8 cellular contexts compared by ENCODE assay signal in the genomic region with DNA sequence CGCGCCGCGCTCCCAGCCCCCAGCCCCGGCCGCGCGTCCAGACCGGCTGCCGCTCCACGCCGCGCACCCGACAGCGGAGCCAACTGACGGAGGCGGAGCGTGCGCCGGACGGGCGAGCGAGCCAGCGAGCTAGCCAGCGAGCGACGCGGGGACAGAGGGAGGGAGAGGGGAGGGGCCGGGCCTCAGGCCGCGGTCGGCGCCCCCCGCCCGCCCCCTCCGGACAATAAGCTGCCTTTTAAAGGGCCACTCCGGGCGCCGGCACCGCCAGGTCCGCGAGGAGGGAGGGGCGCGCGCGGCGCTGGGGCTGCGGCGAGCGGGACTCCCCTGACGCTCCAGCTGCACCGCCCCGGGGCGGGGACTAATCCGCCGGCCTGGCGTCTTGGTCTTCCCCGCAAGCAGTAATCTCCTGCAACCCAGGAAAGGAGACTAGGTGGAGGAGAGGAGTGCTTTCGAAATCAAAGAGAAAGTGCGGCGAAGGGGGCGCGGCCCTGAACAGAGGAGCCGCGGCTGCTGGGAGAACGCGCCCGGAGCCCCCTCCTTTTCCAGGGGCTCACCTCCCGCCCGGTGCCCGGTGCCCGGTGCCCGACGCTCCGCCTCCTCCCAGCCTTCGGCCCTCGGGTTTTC. TPM values are rescaled to one million over a fixed set of nuclear protein-coding genes. Genes with fewer than 3 reads are reported as not detected.
DNase-seq lines count a peak whose midpoint lies in the region; ATAC-seq and TF ChIP-seq lines count a peak whose summit lies in the region.

Gene BIN1 (minus strand): TSS at position 157 of the 624 bp plus-strand sequence. CDS start 211 bp downstream, outside the sequence.

- no peaks in the 10 kb centered on the region for H3K36me3 ChIP-seq in MM.1S (replicated peaks; ENCODE audit: insufficient read depth, low read length)
- no peaks in the 10 kb centered on the region for H3K36me3 ChIP-seq in right atrium auricular region
- H3K36me3 ChIP-seq in psoas muscle (ENCODE audit: insufficient read depth in 1 of 2, low read depth in 1 of 2) = no peaks in the 10 kb centered on the region
- H3K36me3 ChIP-seq in urinary bladder (ENCODE audit: insufficient read depth) = no peaks in the 10 kb centered on the region

- H3K4me1 Mint-ChIP-seq in T-helper 17 cell = peaks cover 10% of the 10 kb centered on the region

- DNase-seq in GM04504 (ENCODE audit: low read depth) (peak; percentile 75), HCEC 1CT (peak; percentile 64), MM.1S (peak; percentile 91), T-helper 17 cell (peak in 2 of 3 donors; percentile 59 to 60), anterior cingulate cortex (lab: John Stamatoyannopoulos, UW) (peak; percentile 35 to 97 (median 88)), right atrium auricular region (ENCODE audit: low spot score) (peak; percentile 79), psoas muscle (peak; percentile 96)

- H3K9me3 ChIP-seq in MM.1S (replicated peaks; ENCODE audit: insufficient read depth, low read length) (no peaks in the 10 kb centered on the region), T-helper 17 cell (ENCODE audit: control insufficient read depth, low read length, poor library complexity, severe bottlenecking) (no peaks in the 10 kb centered on the region), right atrium auricular region (no peaks in the 10 kb centered on the region), psoas muscle (no peaks in the 10 kb centered on the region)

- peaks cover 10% of the 10 kb centered on the region for H3K27me3 Mint-ChIP-seq in T-helper 17 cell

- no peaks in the 10 kb centered on the region; the same call in 1 of the 2 replicates for H3F3A ChIP-seq in MM.1S (ENCODE audit: insufficient read depth, low read length)

- WGBS in psoas muscle, 3 donors = 0 to 1% (median 0%) methylated on average over 41 to 76 of the region's 77 CpGs
- WGBS in urinary bladder = under 1% methylated on average over 77 of the region's 77 CpGs

- intact Hi-C loops in psoas muscle (cut with DNase I) = loop anchor here (2.0 to 5.0 kb wide), 3 partner anchors 35 to 50 kb away; no protein-coding TSS in a partner anchor

- no peaks in the 10 kb centered on the region for H3K36me3 Mint-ChIP-seq in T-helper 17 cell (ENCODE audit: low read depth)

- H3K27ac ChIP-seq in MM.1S (ENCODE audit: low read length) (no peak within 1 kb of the TSS; the same call in 1 of the 2 replicates), right atrium auricular region (peak within 1 kb of the TSS; percentile 77 to 80), psoas muscle (peak within 1 kb of the TSS; percentile 98), urinary bladder (ENCODE audit: low read depth) (peak within 1 kb of the TSS; percentile 87)

- no peaks in the 10 kb centered on the region for H4K20me1 ChIP-seq in MM.1S (ENCODE audit: insufficient read depth, low read length)

- H3K79me2 ChIP-seq in MM.1S (ENCODE audit: low read length) = no peaks in the 10 kb centered on the region

- peak within 1 kb of the TSS; percentile 61 for H2AFZ ChIP-seq in MM.1S (ENCODE audit: low read length)

- TF ChIP-seq CTCF in MM.1S (IDR thresholded peaks at IDR 0.05; ENCODE audit: low read length) (no peak), right atrium auricular region (IDR thresholded peaks at IDR 0.05) (no peak), psoas muscle (IDR thresholded peaks at IDR 0.05) (no peak)

- peak within 1 kb of the TSS; percentile 100 for H3K4me2 ChIP-seq in MM.1S (ENCODE audit: low read depth, low read length)

- H3K27ac Mint-ChIP-seq in T-helper 17 cell = peak within 1 kb of the TSS; percentile 66

- H3K27me3 ChIP-seq in MM.1S (replicated peaks; ENCODE audit: insufficient read depth, low read length) = peaks cover 4% of the 10 kb centered on the region; the same call in 1 of the 2 replicates
- H3K27me3 ChIP-seq in right atrium auricular region = no peaks in the 10 kb centered on the region
- H3K27me3 ChIP-seq in psoas muscle (ENCODE audit: insufficient read depth in 3 of 3, low read length in 2 of 3) = no peaks in the 10 kb centered on the region

- peak within 1 kb of the TSS; percentile 12; the same call in 1 of the 2 replicates for H3K9ac ChIP-seq in MM.1S (ENCODE audit: low read length)

- peak; percentile 92 for ATAC-seq in T-helper 17 cell
- ATAC-seq in psoas muscle = peak; percentile 68 to 74 (median 72)

- H3K4me3 Mint-ChIP-seq in T-helper 17 cell = peak within 1 kb of the TSS; percentile 92

- H3K4me3 ChIP-seq in MM.1S (ENCODE audit: low read length) (peak within 1 kb of the TSS; percentile 57), right atrium auricular region (peak within 1 kb of the TSS; percentile 67 to 79), psoas muscle (peak within 1 kb of the TSS; percentile 96), urinary bladder (ENCODE audit: low read depth, low read length) (peak within 1 kb of the TSS; percentile 80)

- H3K4me1 ChIP-seq in MM.1S (ENCODE audit: low read length) (no peaks in the 10 kb centered on the region), right atrium auricular region (peaks cover 0 to 27% of the 10 kb centered on the region in 2 donors), psoas muscle (peaks cover 23% of the 10 kb centered on the region), urinary bladder (ENCODE audit: insufficient read depth) (no peaks in the 10 kb centered on the region)

- no peaks in the 10 kb centered on the region for H3K9me2 ChIP-seq in MM.1S (replicated peaks; ENCODE audit: insufficient read depth, low read length)

RNA-seq across cellular contexts. Expression of gene BIN1, which starts in this region (rescaled TPM):
- total RNA-seq in T-helper 17 cell (100 to 1,000 TPM; 132 to 133 TPM), right atrium auricular region (10 to 100 TPM in 1 of 2 donors, 1 to 10 TPM in 1; 7.6 to 15.3 TPM), psoas muscle (1,000 to 10,000 TPM; 1,036 to 1,643 (median 1,260) TPM), urinary bladder (72.9 TPM)
- polyA plus RNA-seq in psoas muscle (1,000 to 10,000 TPM in 2 of 3 donors, 100 to 1,000 TPM in 1; 615 to 1,667 (median 1,547) TPM), urinary bladder (149 TPM)

Comparison
In these comparisons a context has a peak if more than half of its experiments do, and no peak if none do; other contexts are left out.
1. RNA of gene BIN1 (total RNA-seq): 1,036 to 1,643 TPM in psoas muscle; 132 to 133 TPM in T-helper 17 cell, 72.9 TPM in urinary bladder (single experiment) and 7.6 to 15.3 TPM in right atrium auricular region; every median in the first group is over 4 times any median in the second.
2. Peak in every context shown above with its lines, with median percentiles within 50 percentile points of each other: DNase-seq and H3K4me3 ChIP-seq.